Comparison of ENCODE assay signal across 16 cellular contexts in the genomic region with DNA sequence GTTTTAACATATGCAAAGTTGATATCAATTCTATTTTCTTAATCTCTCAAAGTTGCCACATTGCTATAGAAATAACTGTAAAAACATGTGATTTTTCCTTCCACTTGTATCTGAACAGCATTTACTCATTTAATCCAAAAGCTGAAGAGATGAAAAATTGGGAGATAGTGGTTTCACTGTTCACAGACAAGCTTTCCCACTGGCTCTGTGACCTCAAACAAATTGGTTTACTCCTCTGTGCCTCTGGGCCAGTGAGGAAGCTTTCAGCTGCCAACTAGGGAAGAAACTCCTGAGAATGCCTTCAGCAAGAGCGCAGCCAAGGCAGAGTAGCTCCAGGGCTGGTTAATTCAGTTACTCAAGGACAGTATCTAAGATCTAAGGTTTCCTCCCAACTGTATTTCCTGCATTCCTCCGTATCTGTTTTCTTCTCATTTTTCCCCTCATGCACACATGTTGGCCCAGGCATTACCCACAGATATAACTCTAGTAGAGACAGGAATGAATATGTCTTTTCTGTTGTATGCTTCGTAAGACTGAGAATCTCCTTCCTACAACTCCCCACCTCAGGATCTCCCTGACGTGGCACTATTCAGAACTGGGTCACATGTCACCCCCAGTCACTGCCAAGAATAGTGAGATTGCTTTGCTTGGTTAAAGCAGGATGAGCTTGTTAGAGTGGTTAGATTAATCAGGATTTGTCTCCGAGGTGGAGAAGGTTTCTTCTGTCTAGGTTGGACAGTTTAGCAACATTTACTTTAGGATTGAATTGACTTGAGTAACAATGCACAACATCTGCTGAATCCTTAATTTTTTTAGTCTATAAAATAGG.
DNase-seq lines count a peak whose midpoint lies in the region; ATAC-seq and TF ChIP-seq lines count a peak whose summit lies in the region.
"Had no signal": no experiment of that assay in that cellular context is flagged by ENCODE, and none has a peak within 500 bp of the region (broad histone marks: within the 10 kb centered on the region; RNA-seq: fewer than 3 reads in every experiment).

No MANE protein-coding gene starts in this region.

- H3K27me3 ChIP-seq in right cardiac atrium (ENCODE audit: control insufficient read depth, insufficient read depth) (no peaks in the 10 kb centered on the region), psoas muscle (ENCODE audit: insufficient read depth in 3 of 3, low read length in 2 of 3) (no peaks in the 10 kb centered on the region)
- H3K27me3 ChIP-seq: foreskin keratinocyte had no signal

- intact Hi-C loops in right cardiac atrium (cut with DNase I) (no loop called here), left ventricle myocardium superior (cut with micrococcal nuclease) (no loop called here), left colon (cut with DNase I, micrococcal nuclease) (no loop called here), psoas muscle (cut with DNase I) (no loop called here)

- H3K9me3 Mint-ChIP-seq in activated T-helper 17 cell treated with anti-CD3 and anti-CD28 coated beads, Interleukin-2, amount 50 U/mL, for 72 hours: no peaks in the 10 kb centered on the region
- H3K9me3 Mint-ChIP-seq: GM23338, memory B cell had no signal

- H3K27ac ChIP-seq in right cardiac atrium (ENCODE audit: low read length) (no peak overlapping the region), psoas muscle (no peak overlapping the region)
- H3K27ac ChIP-seq: A549, foreskin keratinocyte had no signal

- H3K27me3 Mint-ChIP-seq in activated T-helper 17 cell treated with anti-CD3 and anti-CD28 coated beads, Interleukin-2, amount 50 U/mL, for 72 hours: no peaks in the 10 kb centered on the region
- H3K27me3 Mint-ChIP-seq: CD4-positive, alpha-beta T cell; memory B cell had no signal

- peak; percentile 43 to 68 for ATAC-seq in right cardiac atrium
- no peak for ATAC-seq in left ventricle myocardium superior
- ATAC-seq in left colon: no peak
- no peak for ATAC-seq in GM18511 (IDR thresholded peaks at IDR 0.05; ENCODE audit: unreplicated experiment)
- ATAC-seq in activated T-helper 17 cell treated with anti-CD3 and anti-CD28 coated beads, Interleukin-2, amount 50 U/mL, for 72 hours (replicated peaks): no peak
- ATAC-seq in psoas muscle: no peak
- ATAC-seq: A549, foreskin keratinocyte, GM23338 had no signal

- no peak overlapping the region for H3K27ac Mint-ChIP-seq in activated T-helper 17 cell treated with anti-CD3 and anti-CD28 coated beads, Interleukin-2, amount 50 U/mL, for 72 hours
- H3K27ac Mint-ChIP-seq: CD4-positive, alpha-beta T cell; GM23338; memory B cell had no signal

- no peak overlapping the region for H3K4me3 Mint-ChIP-seq in activated T-helper 17 cell treated with anti-CD3 and anti-CD28 coated beads, Interleukin-2, amount 50 U/mL, for 72 hours
- H3K4me3 Mint-ChIP-seq: CD4-positive, alpha-beta T cell; GM23338; memory B cell had no signal

- H3K4me1 ChIP-seq in right cardiac atrium (ENCODE audit: control insufficient read depth, insufficient read depth, low read length) (no peaks in the 10 kb centered on the region), psoas muscle (no peaks in the 10 kb centered on the region)
- H3K4me1 ChIP-seq: A549, foreskin keratinocyte had no signal

- H3K36me3 Mint-ChIP-seq in activated T-helper 17 cell treated with anti-CD3 and anti-CD28 coated beads, Interleukin-2, amount 50 U/mL, for 72 hours (ENCODE audit: low read depth): no peaks in the 10 kb centered on the region
- H3K36me3 Mint-ChIP-seq: memory B cell had no signal

- DNase-seq in right cardiac atrium (peak in 1 of 3 donors; percentile 13), left ventricle myocardium superior (no peak), cerebellar cortex (ENCODE audit: low spot score) (peak; percentile 8), left kidney (ENCODE audit: low read depth, low spot score) (peak; percentile 67), left colon (no peak), psoas muscle (no peak)
- DNase-seq: CD4-positive, alpha-beta T cell; NCI-H1694; NCI-H446 treated with DMSO at 0.1 percent for 48 hours; stimulated activated CD4-positive, alpha-beta T cell treated with anti-CD3 and anti-CD28 coated beads, Interleukin-2, amount 100 ng/mL, for 48 hours had no signal

- TF ChIP-seq CTCF in psoas muscle (IDR thresholded peaks at IDR 0.05): no peak

- no peaks in the 10 kb centered on the region for H3K4me1 Mint-ChIP-seq in activated T-helper 17 cell treated with anti-CD3 and anti-CD28 coated beads, Interleukin-2, amount 50 U/mL, for 72 hours
- H3K4me1 Mint-ChIP-seq: GM23338, memory B cell had no signal

- H3K4me3 ChIP-seq in right cardiac atrium (ENCODE audit: low read length) (no peak overlapping the region), psoas muscle (no peak overlapping the region)
- H3K4me3 ChIP-seq: A549, GM23338 had no signal

- H3K36me3 ChIP-seq in psoas muscle (ENCODE audit: insufficient read depth in 1 of 2, low read depth in 1 of 2): no peaks in the 10 kb centered on the region

- H3K9me3 ChIP-seq in right cardiac atrium (ENCODE audit: control insufficient read depth, low read length): no peaks in the 10 kb centered on the region
- no peaks in the 10 kb centered on the region for H3K9me3 ChIP-seq in psoas muscle
- H3K9me3 ChIP-seq: A549 had no signal

- 47% methylated on average over 5 of the region's 5 CpGs for WGBS in right cardiac atrium
- 42 to 55% (median 51%) methylated on average over 5 of the region's 5 CpGs for WGBS in psoas muscle, 3 donors

Comparison
In these comparisons a context has a peak if more than half of its experiments do, and no peak if none do; other contexts are left out.
1. ATAC-seq: peak in right cardiac atrium (2 of 2); none in left ventricle myocardium superior (single experiment), left colon (single experiment), GM18511 (single experiment), activated T-helper 17 cell treated with anti-CD3 and anti-CD28 coated beads, Interleukin-2, amount 50 U/mL, for 72 hours (single experiment) and psoas muscle (0 of 4).
2. DNase-seq: peak in cerebellar cortex (single experiment) and left kidney (single experiment); none in left ventricle myocardium superior (single experiment), left colon (0 of 2) and psoas muscle (0 of 2).